ENCODE assay signal across 1 cellular context in the genomic region with DNA sequence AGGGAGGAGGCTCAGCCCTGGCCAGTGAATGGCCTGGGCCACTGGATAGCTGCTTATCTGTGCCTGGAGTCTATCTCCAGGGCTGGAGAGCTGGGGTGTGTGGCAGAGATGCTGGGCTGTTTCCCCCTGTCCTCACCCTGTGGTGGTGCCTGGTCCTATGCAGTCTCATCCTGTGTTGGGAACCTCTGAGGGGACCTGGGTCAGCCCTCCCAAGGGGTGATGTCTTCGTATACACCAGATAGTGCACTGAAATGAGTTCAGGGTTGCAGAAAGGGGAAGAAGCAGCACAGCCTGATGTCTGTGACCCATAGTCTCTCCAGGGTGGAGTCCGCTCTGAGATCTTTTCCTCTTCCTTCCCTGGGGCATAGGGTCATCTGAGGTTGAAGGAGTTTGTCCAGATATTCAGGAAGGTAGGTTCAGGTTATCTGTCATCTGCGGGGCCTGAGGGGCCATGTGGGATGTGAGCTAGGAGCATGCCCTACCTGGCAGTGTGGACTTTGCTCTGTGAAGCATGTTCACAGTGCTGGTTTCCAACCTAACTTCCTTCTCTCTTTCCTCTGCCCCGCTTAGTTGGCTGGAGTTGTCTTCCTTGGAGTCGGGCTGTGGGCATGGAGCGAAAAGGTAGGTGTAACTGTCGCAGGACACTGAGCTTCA.
TF ChIP-seq lines count a peak whose summit lies in the region.

No MANE protein-coding gene starts in this region.

TF ChIP-seq in liver, 16 proteins besides CTCF, POLR2A, EP300 and RAD21 (continued from another document):
- TF ChIP-seq, protein P1, sequence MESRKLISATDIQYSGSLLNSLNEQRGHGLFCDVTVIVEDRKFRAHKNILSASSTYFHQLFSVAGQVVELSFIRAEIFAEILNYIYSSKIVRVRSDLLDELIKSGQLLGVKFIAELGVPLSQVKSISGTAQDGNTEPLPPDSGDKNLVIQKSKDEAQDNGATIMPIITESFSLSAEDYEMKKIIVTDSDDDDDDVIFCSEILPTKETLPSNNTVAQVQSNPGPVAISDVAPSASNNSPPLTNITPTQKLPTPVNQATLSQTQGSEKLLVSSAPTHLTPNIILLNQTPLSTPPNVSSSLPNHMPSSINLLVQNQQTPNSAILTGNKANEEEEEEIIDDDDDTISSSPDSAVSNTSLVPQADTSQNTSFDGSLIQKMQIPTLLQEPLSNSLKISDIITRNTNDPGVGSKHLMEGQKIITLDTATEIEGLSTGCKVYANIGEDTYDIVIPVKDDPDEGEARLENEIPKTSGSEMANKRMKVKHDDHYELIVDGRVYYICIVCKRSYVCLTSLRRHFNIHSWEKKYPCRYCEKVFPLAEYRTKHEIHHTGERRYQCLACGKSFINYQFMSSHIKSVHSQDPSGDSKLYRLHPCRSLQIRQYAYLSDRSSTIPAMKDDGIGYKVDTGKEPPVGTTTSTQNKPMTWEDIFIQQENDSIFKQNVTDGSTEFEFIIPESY (IDR thresholded peaks at IDR 0.05), result no peak
- TF ChIP-seq SP1 (IDR thresholded peaks at IDR 0.05) (peak; percentile 59), NR2F2 (IDR thresholded peaks at IDR 0.05) (peak; percentile 51)
TF ChIP-seq in liver: peak in this region for 5.
